22 cellular contexts compared by ENCODE assay signal in the genomic region with DNA sequence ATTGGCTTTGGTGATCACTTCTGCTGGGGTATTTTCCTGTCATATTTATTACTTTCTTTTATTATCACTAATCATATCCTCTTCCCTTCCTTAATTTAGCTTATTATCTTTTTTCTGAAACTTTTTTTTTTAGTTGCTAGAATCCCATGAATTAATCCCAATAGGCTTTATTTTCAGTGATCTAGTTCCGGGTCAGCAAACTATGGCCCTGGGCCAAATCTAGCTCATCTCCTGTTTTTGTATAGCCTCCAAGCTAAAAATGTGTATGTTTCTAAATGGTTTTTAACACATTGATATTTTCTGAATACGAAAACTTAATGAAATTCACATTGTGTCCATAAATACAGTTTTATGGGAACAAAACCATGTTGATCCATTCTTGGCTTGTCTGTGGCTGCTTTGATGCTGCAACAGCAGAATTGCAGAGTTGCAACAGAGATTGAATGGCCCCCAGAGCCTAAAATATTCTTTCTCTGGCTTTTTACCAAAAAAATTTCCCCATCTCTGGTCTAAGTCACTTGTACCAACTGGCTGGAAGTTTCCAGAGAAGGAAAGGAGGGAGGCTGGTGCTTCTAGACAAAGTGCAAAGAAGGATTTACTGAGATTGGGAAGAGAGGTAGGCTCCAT. TPM values are rescaled to one million over a fixed set of nuclear protein-coding genes. Genes with fewer than 3 reads are reported as not detected.
A peak's percentile ranks its signal among the peaks of the same experiment; 100 is the strongest.
DNase-seq lines count a peak whose midpoint lies in the region; ATAC-seq and TF ChIP-seq lines count a peak whose summit lies in the region.
"Had no signal": no experiment of that assay in that cellular context is flagged by ENCODE, and none has a peak within 500 bp of the region (broad histone marks: within the 10 kb centered on the region; RNA-seq: fewer than 3 reads in every experiment).

No MANE protein-coding gene starts in this region.

- H3K27ac ChIP-seq in right atrium auricular region = no peak overlapping the region
- peak overlapping the region; percentile 10 for H3K27ac ChIP-seq in osteoblast (ENCODE audit: low read depth, low read length)
- no peak overlapping the region for H3K27ac ChIP-seq in aorta (ENCODE audit: low read depth in 1 of 2, low read length in 2 of 2)
- H3K27ac ChIP-seq in Karpas-422 (ENCODE audit: low read length) = no peak overlapping the region
- H3K27ac ChIP-seq: A549, ovary, RWPE1 had no signal

- H2AFZ ChIP-seq in osteoblast (ENCODE audit: low read length) = no peak overlapping the region
- no peak overlapping the region for H2AFZ ChIP-seq in Karpas-422 (ENCODE audit: low read length)

- TF ChIP-seq CTCF in right atrium auricular region (IDR thresholded peaks at IDR 0.05) (no peak), fibroblast of pulmonary artery (IDR thresholded peaks at IDR 0.05; ENCODE audit: low read length, missing control alignments) (no peak), osteoblast (IDR thresholded peaks at IDR 0.05; ENCODE audit: extremely low read depth, low read depth, low read length) (no peak)

- whole genome bisulfite sequencing in aorta, 2 donors = 90% methylated on average over 2 of the region's 2 CpGs

- H3K27me3 ChIP-seq in right atrium auricular region = no peaks in the 10 kb centered on the region
- no peaks in the 10 kb centered on the region for H3K27me3 ChIP-seq in osteoblast (ENCODE audit: insufficient read depth, low read length)
- H3K27me3 ChIP-seq in aorta (ENCODE audit: control insufficient read depth in 1 of 2, insufficient read depth in 2 of 2, low read length in 1 of 2) = no peaks in the 10 kb centered on the region
- no peaks in the 10 kb centered on the region for H3K27me3 ChIP-seq in Karpas-422 (ENCODE audit: low read length)
- H3K27me3 ChIP-seq: ovary, thyroid gland had no signal

- H3K79me2 ChIP-seq in osteoblast (ENCODE audit: insufficient read depth, low read length) = no peaks in the 10 kb centered on the region
- H3K79me2 ChIP-seq in Karpas-422 (ENCODE audit: low read length) = no peaks in the 10 kb centered on the region

- H3K9me3 ChIP-seq in right atrium auricular region (no peaks in the 10 kb centered on the region), osteoblast (ENCODE audit: low read depth, low read length) (no peaks in the 10 kb centered on the region), aorta (ENCODE audit: control insufficient read depth, low read length) (no peaks in the 10 kb centered on the region), Karpas-422 (ENCODE audit: low read length) (no peaks in the 10 kb centered on the region)
- H3K9me3 ChIP-seq: A549, ovary, thyroid gland had no signal

- H3K4me2 ChIP-seq in osteoblast (ENCODE audit: insufficient read depth, low read length) = no peak overlapping the region
- no peak overlapping the region for H3K4me2 ChIP-seq in Karpas-422 (ENCODE audit: low read depth, low read length, poor library complexity, severe bottlenecking)
- H3K4me2 ChIP-seq: A549 had no signal

- no peak overlapping the region for H3K9ac ChIP-seq in Karpas-422 (ENCODE audit: low read length)

- H3K4me3 ChIP-seq in right atrium auricular region = no peak overlapping the region
- no peak overlapping the region for H3K4me3 ChIP-seq in fibroblast of pulmonary artery (replicated peaks; ENCODE audit: low read depth, low read length)
- H3K4me3 ChIP-seq in osteoblast (ENCODE audit: insufficient read depth, low read length) = no peak overlapping the region
- H3K4me3 ChIP-seq in aorta (ENCODE audit: low read length in 2 of 2) = no peak overlapping the region
- H3K4me3 ChIP-seq in Karpas-422 (ENCODE audit: low read length) = no peak overlapping the region
- H3K4me3 ChIP-seq: A549, ovary, thyroid gland had no signal

- peak; percentile 69 for ATAC-seq in Right ventricle myocardium inferior
- ATAC-seq in aorta (ENCODE audit: low FRiP score) = peak; percentile 47

- H3K4me1 ChIP-seq in right atrium auricular region (peaks cover 0 to 5% of the 10 kb centered on the region in 2 donors), osteoblast (ENCODE audit: insufficient read depth, low read length) (peaks cover 31% of the 10 kb centered on the region), aorta (ENCODE audit: control insufficient read depth in 1 of 2, insufficient read depth in 2 of 2, low read length in 2 of 2) (peaks cover 0 to 2% of the 10 kb centered on the region in 2 donors), Karpas-422 (ENCODE audit: low read length) (no peaks in the 10 kb centered on the region)
- H3K4me1 ChIP-seq: A549 had no signal

- no peaks in the 10 kb centered on the region for H3K9me2 ChIP-seq in Karpas-422 (replicated peaks; ENCODE audit: insufficient read depth, low read length)

- intact Hi-C loops in Right ventricle myocardium inferior (cut with DNase I) (no loop called here), aorta (cut with DNase I) (no loop called here)

- H4K20me1 ChIP-seq in osteoblast (ENCODE audit: insufficient read depth, low read length) (no peaks in the 10 kb centered on the region), Karpas-422 (ENCODE audit: insufficient read depth, low read depth, low read length) (no peaks in the 10 kb centered on the region)

- no peaks in the 10 kb centered on the region for H3K36me3 ChIP-seq in right atrium auricular region
- no peaks in the 10 kb centered on the region for H3K36me3 ChIP-seq in osteoblast (ENCODE audit: insufficient read depth, low read length)
- H3K36me3 ChIP-seq in aorta (ENCODE audit: control insufficient read depth in 1 of 2, insufficient read depth in 2 of 2, low read length in 1 of 2) = peaks cover 0 to under 1% of the 10 kb centered on the region in 2 donors
- H3K36me3 ChIP-seq in Karpas-422 (ENCODE audit: insufficient read depth, low read length) = no peaks in the 10 kb centered on the region
- H3K36me3 ChIP-seq: ovary, thyroid gland had no signal

- DNase-seq in Right ventricle myocardium inferior (ENCODE audit: missing footprints) (no peak), right atrium auricular region (ENCODE audit: low spot score) (no peak), fibroblast of pulmonary artery (ENCODE audit: low read depth) (peak; percentile 77), osteoblast (ENCODE audit: insufficient read length, low spot score, missing footprints) (no peak), aorta (no peak), Karpas-422 (no peak)
- no peak for DNase-seq in stimulated activated naive CD4-positive, alpha-beta T cell treated with Interleukin-2 at 50 U/mL for 16 hours (lab: John Stamatoyannopoulos, UW)
- no peak for DNase-seq in stimulated activated naive CD4-positive, alpha-beta T cell (lab: John Stamatoyannopoulos, UW)
- DNase-seq: activated CD4-positive, alpha-beta T cell treated with anti-CD3 and anti-CD28 coated beads for 4 hours; activated effector memory CD4-positive, alpha-beta T cell treated with anti-CD3 and anti-CD28 coated beads, Interleukin-2, amount 50 U/mL, for 16 hours; anterior cingulate cortex; CD4-positive, alpha-beta T cell; DMS79; IMR-90; MV-4-11; NCI-H1930; NCI-H446 treated with DMSO at 0.1 percent for 48 hours; small intestine; thyroid gland had no signal

RNA-seq across cellular contexts. Expression of a gene that starts 47.5 kb away (rescaled TPM):
- 86.6 TPM for total RNA-seq in Right ventricle myocardium inferior
- total RNA-seq in right atrium auricular region = 10 to 100 TPM; 53.1 to 56.2 TPM
- 95.2 and 114 TPM in 2 replicates for total RNA-seq in osteoblast
- total RNA-seq in aorta = 10 to 100 TPM; 57.7 to 59.3 TPM
- 10 to 100 TPM; 36.1 to 68.2 TPM for polyA plus RNA-seq in aorta
- total RNA-seq in Karpas-422 (2014; rRNA removed; shearing (Covaris generic); ENCODE audit: low replicate concordance) = 21.0 and 24.4 TPM in 2 replicates

RNA-seq across cellular contexts. Expression of a gene that starts 47.9 kb away (rescaled TPM):
- 58.2 TPM for total RNA-seq in Right ventricle myocardium inferior
- 10 to 100 TPM; 34.4 to 39.2 TPM for total RNA-seq in right atrium auricular region
- 25.7 and 29.5 TPM in 2 replicates for total RNA-seq in osteoblast
- 10 to 100 TPM; 46.3 to 70.8 TPM for total RNA-seq in aorta
- polyA plus RNA-seq in aorta = 10 to 100 TPM; 52.6 to 66.3 TPM
- total RNA-seq in Karpas-422 (2014; rRNA removed; shearing (Covaris generic); ENCODE audit: low replicate concordance) = 2.0 and 2.4 TPM in 2 replicates
